In genomic region chr19:40466219-40467006, GRCh38 we compare ENCODE assay signal across 8 cellular contexts. TPM values are rescaled to one million over a fixed set of nuclear protein-coding genes. Genes with fewer than 3 reads are reported as not detected.
DNase-seq lines count a peak whose midpoint lies in the region; ATAC-seq and TF ChIP-seq lines count a peak whose summit lies in the region.

SPTBN4 (plus strand) TSS chr19:40467001; CDS start chr19:40472622, 5,621 bp downstream.

- H3K36me3 Mint-ChIP-seq in glutamatergic neuron (ENCODE audit: unreplicated experiment) (no peaks in the 10 kb centered on the region), progenitor cell of endocrine pancreas (ENCODE audit: insufficient read depth) (no peaks in the 10 kb centered on the region)

- H3K4ac ChIP-seq in IMR-90 (ENCODE audit: low read depth, low read length) = peak within 1 kb of the TSS; percentile 1; the same call in 1 of the 2 replicates

- no peak within 1 kb of the TSS for H4K91ac ChIP-seq in IMR-90 (ENCODE audit: insufficient read depth, low read depth, low read length)

- 15% methylated on average over 37 of the region's 53 CpGs; no CpG with 5 or more reads in 1 of the 2 experiments for WGBS in IMR-90 (ENCODE audit: extremely low coverage in 2 of 2, insufficient read length in 1 of 2), 2 experiments

- H3K14ac ChIP-seq in IMR-90 (replicated peaks; ENCODE audit: low read depth, low read length) = no peak within 1 kb of the TSS

- peak within 1 kb of the TSS; percentile 1 for H2AK9ac ChIP-seq in IMR-90 (replicated peaks; ENCODE audit: low read depth, low read length, poor library complexity)

- no peak within 1 kb of the TSS for H3K27ac ChIP-seq in IMR-90 (ENCODE audit: insufficient read depth, low read length)
- peak within 1 kb of the TSS; percentile 29 to 66 for H3K27ac ChIP-seq in uterus

- peaks cover 11% of the 10 kb centered on the region for H3K9me1 ChIP-seq in IMR-90 (ENCODE audit: insufficient read depth, low read length)

- H2BK120ac ChIP-seq in IMR-90 (ENCODE audit: low read depth, low read length) = no peak within 1 kb of the TSS

- in situ Hi-C loops in IMR-90 (cut with MboI; ENCODE audit: low sequenced_read_pairs) = no loop called here

- H3K36me3 ChIP-seq in IMR-90 (ENCODE audit: control insufficient read depth, insufficient read depth, low read length) = no peaks in the 10 kb centered on the region
- no peaks in the 10 kb centered on the region for H3K36me3 ChIP-seq in uterus

- no peak within 1 kb of the TSS for H2BK20ac ChIP-seq in IMR-90 (ENCODE audit: low read depth, low read length)

- H3K56ac ChIP-seq in IMR-90 (ENCODE audit: extremely low read depth, insufficient read depth, low read length) = no peak within 1 kb of the TSS

- H2BK15ac ChIP-seq in IMR-90 (ENCODE audit: low read depth, low read length) = no peak within 1 kb of the TSS

- peak within 1 kb of the TSS; percentile 99 for H2AFZ ChIP-seq in IMR-90 (replicated peaks; ENCODE audit: low read length, poor library complexity)

- peaks cover 11% of the 10 kb centered on the region; the same call in 1 of the 2 replicates for H3K27me3 ChIP-seq in IMR-90 (ENCODE audit: control insufficient read depth, insufficient read depth, low read length)
- no peaks in the 10 kb centered on the region for H3K27me3 ChIP-seq in uterus

- no peaks in the 10 kb centered on the region for H3K9me3 Mint-ChIP-seq in glutamatergic neuron (ENCODE audit: unreplicated experiment)
- no peaks in the 10 kb centered on the region for H3K9me3 Mint-ChIP-seq in progenitor cell of endocrine pancreas (ENCODE audit: low read depth)

- H4K8ac ChIP-seq in IMR-90 (ENCODE audit: low read depth in 2 of 2, low read length in 2 of 2) = peak within 1 kb of the TSS in 1 of 2 experiments; percentile 53; a peak in 1 of 4 replicates

- H2AK5ac ChIP-seq in IMR-90 (ENCODE audit: low read depth, low read length) = peak within 1 kb of the TSS; percentile 72

- H3K4me3 Mint-ChIP-seq in glutamatergic neuron (ENCODE audit: unreplicated experiment) = peak within 1 kb of the TSS; percentile 88
- peak within 1 kb of the TSS; percentile 73 for H3K4me3 Mint-ChIP-seq in progenitor cell of endocrine pancreas (ENCODE audit: low read depth)

- H3K27ac Mint-ChIP-seq in glutamatergic neuron (ENCODE audit: unreplicated experiment) (peak within 1 kb of the TSS; percentile 60), progenitor cell of endocrine pancreas (peak within 1 kb of the TSS; percentile 49)

- TF ChIP-seq POLR2A in IMR-90 (IDR thresholded peaks at IDR 0.05; ENCODE audit: low read depth, low read length) (no peak), uterus (IDR thresholded peaks at IDR 0.05) (no peak)

- H3K27me3 Mint-ChIP-seq in glutamatergic neuron (ENCODE audit: unreplicated experiment) (peaks cover 24% of the 10 kb centered on the region), progenitor cell of endocrine pancreas (peaks cover 28% of the 10 kb centered on the region)

- DNase-seq in NCI-H1105 treated with DMSO at 0.1 percent for 48 hours (lab: John Stamatoyannopoulos, UW) = peak; percentile 17
- DNase-seq in NCI-H1105 (lab: John Stamatoyannopoulos, UW) = no peak
- no peak for DNase-seq in IMR-90
- DNase-seq in activated T-helper 9 cell treated with anti-CD3 and anti-CD28 coated beads, Interleukin-2, amount 50 U/mL, for 16 hours (ENCODE audit: low read depth) = peak; percentile 68
- DNase-seq in glutamatergic neuron = no peak
- no peak for DNase-seq in progenitor cell of endocrine pancreas (ENCODE audit: low spot score, unreplicated experiment)
- DNase-seq in uterus = peak; percentile 40 to 48
- DNase-seq in foreskin melanocyte = no peak

- H4K5ac ChIP-seq in IMR-90 (ENCODE audit: low read depth, low read length) = no peak within 1 kb of the TSS

- H3K4me3 ChIP-seq in IMR-90 (ENCODE audit: insufficient read depth, low read depth, low read length) (peak within 1 kb of the TSS; percentile 39), uterus (peak within 1 kb of the TSS; percentile 53 to 84)

- no TSS peak for BruUV-seq in IMR-90 (replicated peaks; lab: Mats Ljungman, UMichigan)

- no peaks in the 10 kb centered on the region for H3K9me3 ChIP-seq in IMR-90 (ENCODE audit: control insufficient read depth, insufficient read depth, low read length)
- H3K9me3 ChIP-seq in uterus = no peaks in the 10 kb centered on the region

- H4K20me1 ChIP-seq in IMR-90 (ENCODE audit: insufficient read depth, low read length) = peaks cover 9% of the 10 kb centered on the region; the same call in 1 of the 2 replicates

- no peak for TF ChIP-seq RAD21 in IMR-90 (IDR thresholded peaks at IDR 0.05; ENCODE audit: low read length)

- H3K9ac ChIP-seq in IMR-90 (ENCODE audit: low read depth, low read length) = no peak within 1 kb of the TSS

- H3K4me1 ChIP-seq in IMR-90 (ENCODE audit: control insufficient read depth, insufficient read depth, low read length) (peaks cover 16% of the 10 kb centered on the region), uterus (peaks cover 0 to 6% of the 10 kb centered on the region in 2 donors)

- 0 out of 2 replicates have a peak within 1 kb of the TSS, but pooled peaks have one; percentile 14 for H3K23ac ChIP-seq in IMR-90 (ENCODE audit: low read depth, low read length)

- H3K79me1 ChIP-seq in IMR-90 (ENCODE audit: low read depth in 1 of 2, low read length in 2 of 2) = peaks cover 0 to 25% of the 10 kb centered on the region in 2 experiments; a peak in 2 of 4 replicates

- POLR2A ChIA-PET in IMR-90 (lab: Charles Lee; ENCODE audit: unreplicated experiment) = no interaction called here

- H3K4me1 Mint-ChIP-seq in glutamatergic neuron (ENCODE audit: low read depth, unreplicated experiment) (peaks cover 6% of the 10 kb centered on the region), progenitor cell of endocrine pancreas (ENCODE audit: low read depth) (peaks cover 13% of the 10 kb centered on the region)

- 0 out of 2 replicates have a peak within 1 kb of the TSS, but pooled peaks have one; percentile 10 for H3K18ac ChIP-seq in IMR-90 (ENCODE audit: low read depth, low read length)

- ATAC-seq in IMR-90 (ENCODE audit: low read depth) = no peak

- dilution Hi-C loops in IMR-90 (cut with HindIII; ENCODE audit: low sequenced_read_pairs, unreplicated experiment) = no loop called here

- CTCF ChIA-PET in IMR-90 (lab: Yijun Ruan, JAX) = interaction anchor here (1.1 to 2.8 kb wide), 3 partner anchors 42 to 55 kb away, joined by 3 to 10 read pairs (median 4); no protein-coding TSS in a partner anchor

- no peak for TF ChIP-seq CTCF in IMR-90 (conservative IDR thresholded peaks at IDR 0.05; ENCODE audit: low read depth, low read length)
- TF ChIP-seq CTCF in glutamatergic neuron (IDR thresholded peaks at IDR 0.05; ENCODE audit: partially characterized antibody, unreplicated experiment) = no peak
- TF ChIP-seq CTCF in progenitor cell of endocrine pancreas (IDR thresholded peaks at IDR 0.05; ENCODE audit: unreplicated experiment) = no peak
- TF ChIP-seq CTCF in uterus (IDR thresholded peaks at IDR 0.05) = no peak

- no peak within 1 kb of the TSS for H2BK5ac ChIP-seq in IMR-90 (ENCODE audit: low read depth, low read length, poor library complexity, severe bottlenecking)

- intact Hi-C loops in IMR-90 (cut with micrococcal nuclease) = loop anchor here (10.0 kb wide), 1 partner anchor 58 kb away; no protein-coding TSS in a partner anchor
- intact Hi-C loops in uterus (cut with DNase I; ENCODE audit: low total_unique reads) = loop anchor here (10.0 kb wide), 1 partner anchor 138 kb away; the partner anchor contains the start of gene LTBP4

- peak within 1 kb of the TSS; percentile 92 for H3K4me2 ChIP-seq in IMR-90 (ENCODE audit: low read depth, low read length)

TF ChIP-seq in IMR-90, 13 proteins besides CTCF, POLR2A, EP300 and RAD21:
- peak; percentile 61 for TF ChIP-seq BHLHE40 (IDR thresholded peaks at IDR 0.05; ENCODE audit: low read depth, low read length)
- no peak for TF ChIP-seq RCOR1 (IDR thresholded peaks at IDR 0.05; ENCODE audit: insufficient replicate concordance, low read length)

RNA-seq across cellular contexts. Expression of gene SPTBN4, which starts in this region (rescaled TPM):
- total RNA-seq in IMR-90 (2012; rRNA removed) (0.72 and 0.83 TPM in 2 replicates), glutamatergic neuron (ENCODE audit: unreplicated experiment) (161 TPM), progenitor cell of endocrine pancreas (2.8 and 3.1 TPM in 2 replicates), uterus (1 to 10 TPM in 3 of 4 donors, not detected in 1; 3.1 to 7.0 (median 5.3) TPM)
- polyA plus RNA-seq in IMR-90 (2012; rRNA removed) = 0.59 and 0.91 TPM in 2 replicates
- polyA plus RNA-seq in IMR-90 (2012; cell fraction: cytosol; rRNA removed) = 0.50 and 1.9 TPM in 2 replicates
- polyA plus RNA-seq in IMR-90 (2012; cell fraction: nucleus; rRNA removed; ENCODE audit: low replicate concordance) = 2.4 and 2.6 TPM in 2 replicates

Comparison
In these comparisons a context has a peak if more than half of its experiments do, and no peak if none do; other contexts are left out.
1. RNA of gene SPTBN4 (total RNA-seq): 161 TPM in glutamatergic neuron (single experiment); 3.1 to 7.0 TPM in uterus, 2.8 to 3.1 TPM in progenitor cell of endocrine pancreas and 0.72 to 0.83 TPM in IMR-90; every median in the first group is over 10 times any median in the second.
2. DNase-seq: peak in NCI-H1105 treated with DMSO at 0.1 percent for 48 hours (single experiment), activated T-helper 9 cell treated with anti-CD3 and anti-CD28 coated beads, Interleukin-2, amount 50 U/mL, for 16 hours (single experiment) and uterus (2 of 2); none in NCI-H1105 (single experiment), IMR-90 (single experiment), glutamatergic neuron (single experiment), progenitor cell of endocrine pancreas (single experiment) and foreskin melanocyte (single experiment).